In the genomic region with DNA sequence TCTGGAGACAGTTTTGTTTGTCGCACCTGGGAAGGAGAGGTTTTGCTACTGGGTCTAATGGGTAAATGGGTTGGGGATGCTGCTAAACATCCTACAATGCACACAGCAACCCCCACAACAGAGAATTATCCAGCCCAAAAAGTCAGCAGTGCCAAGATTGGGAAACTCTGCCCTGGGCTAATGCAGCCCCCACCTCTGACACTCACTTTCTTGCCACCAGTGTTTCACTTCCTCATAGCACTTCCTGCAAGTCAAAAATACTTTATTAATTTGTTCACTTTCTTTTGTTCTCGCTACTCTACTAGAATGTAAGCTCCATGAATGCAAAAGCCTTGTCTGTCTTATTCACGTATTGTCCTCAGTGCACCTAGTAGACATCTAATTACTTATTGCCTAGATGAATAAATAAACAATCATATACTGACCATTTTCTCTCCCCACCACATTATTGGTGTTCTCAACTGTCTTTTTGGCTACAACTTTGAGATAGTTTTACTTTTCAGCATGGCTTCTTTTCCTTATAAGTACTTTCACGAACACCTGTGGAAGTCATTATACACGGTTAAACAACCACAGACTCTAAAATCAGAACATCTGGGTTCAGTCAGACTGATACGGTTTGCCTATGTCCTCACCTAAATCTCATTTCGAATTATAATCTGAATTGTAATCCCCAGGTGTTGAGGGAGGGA, we compare ENCODE assay signal across 14 cellular contexts.
DNase-seq lines count a peak whose midpoint lies in the region; ATAC-seq and TF ChIP-seq lines count a peak whose summit lies in the region.
"Had no signal": no experiment of that assay in that cellular context is flagged by ENCODE, and none has a peak within 500 bp of the region (broad histone marks: within the 10 kb centered on the region; RNA-seq: fewer than 3 reads in every experiment).

No MANE protein-coding gene starts in this region.

- H3K27me3 ChIP-seq in GM06990 (replicated peaks; ENCODE audit: control insufficient read depth, insufficient read depth, low read length) (no peaks in the 10 kb centered on the region), OCI-LY1 (ENCODE audit: insufficient read depth, low read length) (no peaks in the 10 kb centered on the region), esophagus squamous epithelium (no peaks in the 10 kb centered on the region), heart left ventricle (no peaks in the 10 kb centered on the region)

- H3K36me3 ChIP-seq in GM06990 (ENCODE audit: control insufficient read depth, insufficient read depth, low read length) (no peaks in the 10 kb centered on the region), OCI-LY1 (ENCODE audit: insufficient read depth, low read length) (no peaks in the 10 kb centered on the region; the same call in 1 of the 2 replicates), esophagus squamous epithelium (no peaks in the 10 kb centered on the region), heart left ventricle (no peaks in the 10 kb centered on the region)

- H3K9me3 ChIP-seq in OCI-LY1 (ENCODE audit: low read length) (0 out of 2 replicates have a peak, but pooled peaks cover 5% of the 10 kb centered on the region), esophagus squamous epithelium (no peaks in the 10 kb centered on the region), heart left ventricle (peaks cover 0 to 5% (median 0%) of the 10 kb centered on the region in 12 donors)
- H3K9me3 ChIP-seq: SK-N-SH had no signal

- H2AFZ ChIP-seq in OCI-LY1 (ENCODE audit: low read length) = peak overlapping the region; percentile 38; the same call in 1 of the 2 replicates

- peak overlapping the region; percentile 57 for H3K4me2 ChIP-seq in OCI-LY1 (ENCODE audit: low read length)
- H3K4me2 ChIP-seq: SK-N-SH had no signal

- TF ChIP-seq POLR2A in esophagus squamous epithelium (IDR thresholded peaks at IDR 0.05) (no peak), heart left ventricle (IDR thresholded peaks at IDR 0.05) (no peak)

- peaks cover 58% of the 10 kb centered on the region for H3K4me1 ChIP-seq in OCI-LY1 (ENCODE audit: insufficient read depth, low read length, severe bottlenecking)
- H3K4me1 ChIP-seq in esophagus squamous epithelium = no peaks in the 10 kb centered on the region
- H3K4me1 ChIP-seq in heart left ventricle = no peaks in the 10 kb centered on the region

- peak; percentile 73 for ATAC-seq in GM19467 (IDR thresholded peaks at IDR 0.05; ENCODE audit: unreplicated experiment)
- peak; percentile 83 for ATAC-seq in HG03139 (IDR thresholded peaks at IDR 0.05; ENCODE audit: unreplicated experiment)
- no peak for ATAC-seq in heart left ventricle
- ATAC-seq: activated CD8-positive, alpha-beta T cell treated with anti-CD3 and anti-CD28 coated beads, Interleukin-2, amount 10 ng/mL, durations not matched to agents 7 days and 5 days had no signal

- intact Hi-C loops in esophagus squamous epithelium (cut with DNase I) = no loop called here
- intact Hi-C loops in heart left ventricle (cut with DNase I) = no loop called here

- H4K20me1 ChIP-seq in OCI-LY1 (ENCODE audit: insufficient read depth, low read length) = no peaks in the 10 kb centered on the region

- no peaks in the 10 kb centered on the region for H3K9me2 ChIP-seq in OCI-LY1 (ENCODE audit: low read depth, low read length)
- H3K9me2 ChIP-seq: SK-N-SH had no signal

- no peak for TF ChIP-seq CTCF in GM06990 (IDR thresholded peaks at IDR 0.05; ENCODE audit: insufficient read depth, low read length, poor library complexity, severe bottlenecking)
- TF ChIP-seq CTCF in OCI-LY1 (IDR thresholded peaks at IDR 0.05; ENCODE audit: low read length) = no peak
- no peak for TF ChIP-seq CTCF in esophagus squamous epithelium (IDR thresholded peaks at IDR 0.05)
- no peak for TF ChIP-seq CTCF in heart left ventricle (IDR thresholded peaks at IDR 0.05)

- 68 to 69% methylated on average over 6 to 7 of the region's 7 CpGs for WGBS in esophagus squamous epithelium, 2 donors
- 62 to 78% (median 75%) methylated on average over 7 of the region's 7 CpGs for WGBS in heart left ventricle, 4 donors

- peak overlapping the region; percentile 92 for H3K27ac ChIP-seq in OCI-LY1 (ENCODE audit: low read depth, low read length, poor library complexity, severe bottlenecking)
- no peak overlapping the region for H3K27ac ChIP-seq in esophagus squamous epithelium
- no peak overlapping the region for H3K27ac ChIP-seq in heart left ventricle

- no peaks in the 10 kb centered on the region for H3K79me2 ChIP-seq in OCI-LY1 (ENCODE audit: insufficient read depth, low read length)

- H3K4me3 ChIP-seq in GM06990 (replicated peaks; ENCODE audit: low read depth, low read length) = no peak overlapping the region
- peak overlapping the region; percentile 35 for H3K4me3 ChIP-seq in OCI-LY1 (ENCODE audit: low read depth, low read length, poor library complexity, severe bottlenecking)
- no peak overlapping the region for H3K4me3 ChIP-seq in esophagus squamous epithelium
- H3K4me3 ChIP-seq in heart left ventricle = no peak overlapping the region
- H3K4me3 ChIP-seq: lung had no signal

- H3F3A ChIP-seq in OCI-LY1 (ENCODE audit: insufficient read depth, low read length) = no peaks in the 10 kb centered on the region

- DNase-seq in GM06990 (ENCODE audit: extremely low read depth, insufficient read length) (peak; percentile 13), C1 segment of cervical spinal cord (lab: John Stamatoyannopoulos, UW) (no peak), esophagus squamous epithelium (lab: John Stamatoyannopoulos, UW) (no peak), heart left ventricle (no peak)
- DNase-seq in stimulated activated CD4-positive, alpha-beta T cell treated with anti-CD3 and anti-CD28 coated beads, Interleukin-12 subunit alpha, Interleukin-12 subunit beta, amount 100 ng/mL, for 4 hours = no peak
- DNase-seq: activated CD8-positive, alpha-beta T cell treated with anti-CD3 and anti-CD28 coated beads, Interleukin-2, amount 10 ng/mL, durations not matched to agents 7 days and 5 days; GOT3; IMR-90; SK-N-SH; stimulated activated CD4-positive, alpha-beta T cell treated with anti-CD3 and anti-CD28 coated beads, Interleukin-4, amount 100 ng/mL, for 24 hours had no signal

- H3K9ac ChIP-seq in OCI-LY1 (ENCODE audit: low read length) = peak overlapping the region; percentile 34
- H3K9ac ChIP-seq: SK-N-SH had no signal

Comparison
In these comparisons a context has a peak if more than half of its experiments do, and no peak if none do; other contexts are left out.
1. ATAC-seq: peak in GM19467 (single experiment) and HG03139 (single experiment); none in heart left ventricle (0 of 4).